8 cellular contexts compared by ENCODE assay signal in genomic region chr12:107134558-107134957, GRCh38. TPM values are rescaled to one million over a fixed set of nuclear protein-coding genes. Genes with fewer than 3 reads are reported as not detected.
DNase-seq lines count a peak whose midpoint lies in the region; ATAC-seq and TF ChIP-seq lines count a peak whose summit lies in the region.

No MANE protein-coding gene starts in this region.

- no peak overlapping the region for H3K4me3 ChIP-seq in epithelial cell of esophagus (ENCODE audit: low read length)

- peak overlapping the region; percentile 8 for H3K27ac Mint-ChIP-seq in T-helper 17 cell

- no peaks in the 10 kb centered on the region for H3K9me3 ChIP-seq in T-helper 17 cell (ENCODE audit: control insufficient read depth, low read length, poor library complexity, severe bottlenecking)

- ATAC-seq in T-helper 17 cell (peak; percentile 73), HG02884 (IDR thresholded peaks at IDR 0.05; ENCODE audit: unreplicated experiment) (no peak)

- DNase-seq in SIG-M5 treated with dmso at 0.1 percent for 504 hours (lab: John Stamatoyannopoulos, UW; ENCODE audit: unreplicated experiment) (peak; percentile 21), SIG-M5 (lab: John Stamatoyannopoulos, UW) (no peak), T-helper 17 cell (peak in 2 of 3 donors; percentile 9 to 13), epithelial cell of esophagus (ENCODE audit: low read depth) (no peak), NCI-H2029 treated with DMSO at 0.1 percent for 48 hours (lab: John Stamatoyannopoulos, UW) (no peak), NCI-H526 treated with DMSO at 0.1 percent for 48 hours (lab: John Stamatoyannopoulos, UW) (no peak)
- DNase-seq in stimulated activated CD8-positive, alpha-beta memory T cell treated with anti-CD3 and anti-CD28 coated beads, Interleukin-4, amount 100 ng/mL, for 48 hours = peak; percentile 54

- H3K4me3 Mint-ChIP-seq in T-helper 17 cell = no peak overlapping the region

- no peaks in the 10 kb centered on the region for H3K36me3 Mint-ChIP-seq in T-helper 17 cell (ENCODE audit: low read depth)

- peak; percentile 20 for TF ChIP-seq CTCF in epithelial cell of esophagus (IDR thresholded peaks at IDR 0.05; ENCODE audit: insufficient read depth, low read depth, low read length, missing control alignments)

- H3K27me3 Mint-ChIP-seq in T-helper 17 cell = no peaks in the 10 kb centered on the region

- H3K4me1 Mint-ChIP-seq in T-helper 17 cell = peaks cover 7% of the 10 kb centered on the region

RNA-seq across cellular contexts. Expression of gene CRY1, which starts 41.2 kb away (rescaled TPM):
- total RNA-seq in T-helper 17 cell = 100 to 1,000 TPM; 108 to 109 TPM

Comparison
In these comparisons a context has a peak if more than half of its experiments do, and no peak if none do; other contexts are left out.
1. DNase-seq: peak in SIG-M5 treated with dmso at 0.1 percent for 504 hours (single experiment), T-helper 17 cell (2 of 3) and stimulated activated CD8-positive, alpha-beta memory T cell treated with anti-CD3 and anti-CD28 coated beads, Interleukin-4, amount 100 ng/mL, for 48 hours (single experiment); none in SIG-M5 (single experiment), epithelial cell of esophagus (single experiment), NCI-H2029 treated with DMSO at 0.1 percent for 48 hours (single experiment) and NCI-H526 treated with DMSO at 0.1 percent for 48 hours (single experiment).